Comparison of ENCODE assay signal across 11 cellular contexts in the genomic region with DNA sequence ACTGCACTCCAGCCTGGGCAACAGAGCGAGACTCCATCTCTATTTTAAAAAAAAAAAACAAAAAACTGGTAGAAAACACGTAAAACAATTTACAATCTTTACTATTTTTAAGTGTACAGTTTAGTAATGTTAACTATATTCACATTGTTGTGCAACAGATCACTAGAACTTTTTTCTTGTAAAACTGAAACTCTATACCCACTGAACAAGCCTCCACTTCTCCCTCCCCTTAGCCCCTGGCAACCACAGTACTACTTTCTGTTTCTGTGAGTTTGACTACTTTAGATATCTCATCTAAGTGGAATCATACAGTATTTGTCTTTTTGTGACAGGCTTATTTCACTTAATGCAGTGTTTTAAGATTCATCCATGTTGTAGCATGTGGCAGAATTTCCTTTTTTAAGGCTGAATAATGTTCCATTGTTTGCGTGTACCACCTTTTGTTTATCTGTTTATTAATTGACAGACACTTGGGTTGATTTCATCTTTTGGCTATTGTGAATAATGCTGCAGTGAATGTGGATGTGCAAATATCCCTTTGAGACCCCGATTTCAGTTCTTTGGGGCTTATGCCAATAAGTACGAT. TPM values are rescaled to one million over a fixed set of nuclear protein-coding genes. Genes with fewer than 3 reads are reported as not detected.
DNase-seq lines count a peak whose midpoint lies in the region; ATAC-seq and TF ChIP-seq lines count a peak whose summit lies in the region.
"Had no signal": no experiment of that assay in that cellular context is flagged by ENCODE, and none has a peak within 500 bp of the region (broad histone marks: within the 10 kb centered on the region; RNA-seq: fewer than 3 reads in every experiment).

No MANE protein-coding gene starts in this region.

- peaks cover 35% of the 10 kb centered on the region for H3K4me1 Mint-ChIP-seq in activated CD8-positive, alpha-beta memory T cell treated with anti-CD3 and anti-CD28 coated beads, Interleukin-2, amount 10 ng/mL, durations not matched to agents 7 days and 5 days
- H3K4me1 Mint-ChIP-seq in activated B cell treated with CpG ODN at 0.5 μM for 24 hours: peaks cover 6% of the 10 kb centered on the region

- no peaks in the 10 kb centered on the region for H4K20me1 ChIP-seq in PC-9 (ENCODE audit: insufficient read depth)

- no peak overlapping the region for H3K4me2 ChIP-seq in PC-9

- no peak overlapping the region for H3K27ac ChIP-seq in PC-9

- BruUV-seq in PC-9 (replicated peaks; lab: Mats Ljungman, UMichigan): no TSS peak

- H3K36me3 ChIP-seq in BE2C: no peaks in the 10 kb centered on the region
- H3K36me3 ChIP-seq in PC-9 (ENCODE audit: low read depth): peaks cover 16% of the 10 kb centered on the region; the same call in 1 of the 2 replicates

- H3K9me3 Mint-ChIP-seq in activated CD8-positive, alpha-beta memory T cell treated with anti-CD3 and anti-CD28 coated beads, Interleukin-2, amount 10 ng/mL, durations not matched to agents 7 days and 5 days (ENCODE audit: low read depth): no peaks in the 10 kb centered on the region
- no peaks in the 10 kb centered on the region for H3K9me3 Mint-ChIP-seq in activated B cell treated with CpG ODN at 0.5 μM for 24 hours

- POLR2A ChIA-PET in activated B cell treated with CpG ODN at 0.5 μM for 24 hours (lab: Charles Lee) (interaction anchor here (0.7 kb wide), 1 partner anchor 11 kb away, joined by 3 read pairs; the partner anchor contains the start of gene DDB2), PC-9 (lab: Charles Lee; ENCODE audit: unreplicated experiment) (interaction anchor here (0.6 kb wide), 1 partner anchor 12 kb away, joined by 6 read pairs; no protein-coding TSS in a partner anchor)

- H3F3A ChIP-seq in PC-9 (ENCODE audit: insufficient read depth, low read depth): peaks cover 6% of the 10 kb centered on the region

- TF ChIP-seq CTCF in activated B cell treated with CpG ODN at 0.5 μM for 24 hours (IDR thresholded peaks at IDR 0.05) (no peak), BE2C (IDR thresholded peaks at IDR 0.05; ENCODE audit: low read depth, low read length) (no peak), PC-9 (conservative IDR thresholded peaks at IDR 0.05) (no peak)

- no peaks in the 10 kb centered on the region for H3K79me2 ChIP-seq in PC-9 (ENCODE audit: low read depth)

- ATAC-seq in activated CD8-positive, alpha-beta memory T cell treated with anti-CD3 and anti-CD28 coated beads, Interleukin-2, amount 10 ng/mL, durations not matched to agents 7 days and 5 days: peak; percentile 94
- ATAC-seq in HG02885 (IDR thresholded peaks at IDR 0.05; ENCODE audit: poor library complexity, unreplicated experiment) (peak; percentile 73), activated B cell treated with CpG ODN at 0.5 μM for 24 hours (ENCODE audit: low read depth) (peak; percentile 57)

- CTCF ChIA-PET in activated CD8-positive, alpha-beta memory T cell treated with anti-CD3 and anti-CD28 coated beads, Interleukin-2, amount 10 ng/mL, durations not matched to agents 7 days and 5 days (lab: Charles Lee): interaction anchor here (2.1 kb wide), 1 partner anchor 34 kb away, joined by 5 read pairs; no protein-coding TSS in a partner anchor
- CTCF ChIA-PET in activated B cell treated with CpG ODN at 0.5 μM for 24 hours (lab: Charles Lee) (no interaction called here), PC-9 (lab: Charles Lee) (no interaction called here)

- H3K27me3 Mint-ChIP-seq in activated CD8-positive, alpha-beta memory T cell treated with anti-CD3 and anti-CD28 coated beads, Interleukin-2, amount 10 ng/mL, durations not matched to agents 7 days and 5 days: no peaks in the 10 kb centered on the region
- H3K27me3 Mint-ChIP-seq in activated B cell treated with CpG ODN at 0.5 μM for 24 hours: no peaks in the 10 kb centered on the region

- H3K9me3 ChIP-seq in BE2C (no peaks in the 10 kb centered on the region), PC-9 (ENCODE audit: insufficient read depth, low read depth) (no peaks in the 10 kb centered on the region)

- intact Hi-C loops in activated B cell treated with CpG ODN at 0.5 μM for 24 hours (cut with micrococcal nuclease) (no loop called here), PC-9 (cut with micrococcal nuclease; ENCODE audit: unreplicated experiment) (no loop called here)

- H3K4me1 ChIP-seq in BE2C: no peaks in the 10 kb centered on the region
- H3K4me1 ChIP-seq in PC-9 (replicated peaks; ENCODE audit: insufficient read depth): peaks cover 5% of the 10 kb centered on the region

- no peak overlapping the region for H3K4me3 ChIP-seq in BE2C (ENCODE audit: low read depth, low read length)
- H3K4me3 ChIP-seq in PC-9: no peak overlapping the region

- H3K4me3 Mint-ChIP-seq in activated CD8-positive, alpha-beta memory T cell treated with anti-CD3 and anti-CD28 coated beads, Interleukin-2, amount 10 ng/mL, durations not matched to agents 7 days and 5 days: peak overlapping the region; percentile 61
- no peak overlapping the region for H3K4me3 Mint-ChIP-seq in activated B cell treated with CpG ODN at 0.5 μM for 24 hours

- peak overlapping the region; percentile 89 for H3K27ac Mint-ChIP-seq in activated CD8-positive, alpha-beta memory T cell treated with anti-CD3 and anti-CD28 coated beads, Interleukin-2, amount 10 ng/mL, durations not matched to agents 7 days and 5 days
- H3K27ac Mint-ChIP-seq in activated B cell treated with CpG ODN at 0.5 μM for 24 hours: peak overlapping the region; percentile 24

- H3K36me3 Mint-ChIP-seq in activated CD8-positive, alpha-beta memory T cell treated with anti-CD3 and anti-CD28 coated beads, Interleukin-2, amount 10 ng/mL, durations not matched to agents 7 days and 5 days: peaks cover 62% of the 10 kb centered on the region
- peaks cover 49% of the 10 kb centered on the region for H3K36me3 Mint-ChIP-seq in activated B cell treated with CpG ODN at 0.5 μM for 24 hours (ENCODE audit: low read depth)

- peak; percentile 70 for DNase-seq in activated CD8-positive, alpha-beta memory T cell treated with anti-CD3 and anti-CD28 coated beads, Interleukin-2, amount 10 ng/mL, durations not matched to agents 7 days and 5 days
- DNase-seq in activated CD8-positive, alpha-beta memory T cell treated with anti-CD3 and anti-CD28 coated beads, Interleukin-2, amount 50 U/mL, for 48 hours: no peak
- DNase-seq in activated B cell treated with CpG ODN at 0.5 μM for 24 hours: no peak
- DNase-seq in stimulated activated CD8-positive, alpha-beta memory T cell treated with anti-CD3 and anti-CD28 coated beads, Interleukin-4, amount 100 ng/mL, for 48 hours: peak; percentile 42
- no peak for DNase-seq in BE2C
- no peak for DNase-seq in GF-D8 (lab: John Stamatoyannopoulos, UW)
- DNase-seq in PC-9: no peak
- DNase-seq: effector CD8-positive, alpha-beta T cell; midbrain; NCI-H2171 had no signal

- H3K27me3 ChIP-seq in BE2C (no peaks in the 10 kb centered on the region), PC-9 (ENCODE audit: insufficient read depth, low read depth) (no peaks in the 10 kb centered on the region)

- H2AFZ ChIP-seq in PC-9: no peak overlapping the region

- no peaks in the 10 kb centered on the region for H3K9me2 ChIP-seq in PC-9 (ENCODE audit: insufficient read depth)

RNA-seq across cellular contexts. Expression of gene DDB2, which starts 10.9 kb away (rescaled TPM):
- 100 to 1,000 TPM; 155 to 216 TPM for total RNA-seq in activated CD8-positive, alpha-beta memory T cell treated with anti-CD3 and anti-CD28 coated beads, Interleukin-2, amount 10 ng/mL, durations not matched to agents 7 days and 5 days
- total RNA-seq in activated B cell treated with CpG ODN at 0.5 μM for 24 hours (95.1 and 98.0 TPM in 2 replicates), PC-9 (2021) (72.3 and 85.2 TPM in 2 replicates)
- 22.1 TPM for polyA plus RNA-seq in BE2C (2012; ENCODE audit: insufficient read depth, insufficient read length, low read depth)

RNA-seq across cellular contexts. Expression of gene ACP2, which starts 23.0 kb away (rescaled TPM):
- 10 to 100 TPM; 26.0 to 29.7 TPM for total RNA-seq in activated CD8-positive, alpha-beta memory T cell treated with anti-CD3 and anti-CD28 coated beads, Interleukin-2, amount 10 ng/mL, durations not matched to agents 7 days and 5 days
- total RNA-seq in activated B cell treated with CpG ODN at 0.5 μM for 24 hours (18.7 and 22.5 TPM in 2 replicates), PC-9 (2021) (20.4 and 24.1 TPM in 2 replicates)
- 25.2 TPM for polyA plus RNA-seq in BE2C (2012; ENCODE audit: insufficient read depth, insufficient read length, low read depth)

RNA-seq across cellular contexts. Expression of gene NR1H3, which starts 32.2 kb away (rescaled TPM):
- total RNA-seq in activated CD8-positive, alpha-beta memory T cell treated with anti-CD3 and anti-CD28 coated beads, Interleukin-2, amount 10 ng/mL, durations not matched to agents 7 days and 5 days: 10 to 100 TPM in 1 of 2 experiments, 1 to 10 TPM in 1; 7.5 to 10.2 TPM
- total RNA-seq in activated B cell treated with CpG ODN at 0.5 μM for 24 hours (3.9 and 4.9 TPM in 2 replicates), PC-9 (2021) (71.5 and 90.4 TPM in 2 replicates)
- 5.2 TPM for polyA plus RNA-seq in BE2C (2012; ENCODE audit: insufficient read depth, insufficient read length, low read depth)

RNA-seq across cellular contexts. Expression of gene PACSIN3, which starts 39.4 kb away (rescaled TPM):
- 1 to 10 TPM in 1 of 2 experiments, under 1 TPM in 1; 0.64 to 2.2 TPM for total RNA-seq in activated CD8-positive, alpha-beta memory T cell treated with anti-CD3 and anti-CD28 coated beads, Interleukin-2, amount 10 ng/mL, durations not matched to agents 7 days and 5 days
- total RNA-seq in activated B cell treated with CpG ODN at 0.5 μM for 24 hours (1.5 TPM in 2 replicates), PC-9 (2021) (113 and 114 TPM in 2 replicates)
- 9.2 TPM for polyA plus RNA-seq in BE2C (2012; ENCODE audit: insufficient read depth, insufficient read length, low read depth)

RNA-seq across cellular contexts. Expression of gene MADD, which starts 44.3 kb away (rescaled TPM):
- 10 to 100 TPM; 88.5 to 91.2 TPM for total RNA-seq in activated CD8-positive, alpha-beta memory T cell treated with anti-CD3 and anti-CD28 coated beads, Interleukin-2, amount 10 ng/mL, durations not matched to agents 7 days and 5 days
- total RNA-seq in activated B cell treated with CpG ODN at 0.5 μM for 24 hours (60.9 and 86.9 TPM in 2 replicates), PC-9 (2021) (61.1 and 65.9 TPM in 2 replicates)
- 47.1 TPM for polyA plus RNA-seq in BE2C (2012; ENCODE audit: insufficient read depth, insufficient read length, low read depth)

Comparison
In these comparisons a context has a peak if more than half of its experiments do, and no peak if none do; other contexts are left out.
1. DNase-seq: peak in activated CD8-positive, alpha-beta memory T cell treated with anti-CD3 and anti-CD28 coated beads, Interleukin-2, amount 10 ng/mL, durations not matched to agents 7 days and 5 days (single experiment) and stimulated activated CD8-positive, alpha-beta memory T cell treated with anti-CD3 and anti-CD28 coated beads, Interleukin-4, amount 100 ng/mL, for 48 hours (single experiment); none in activated CD8-positive, alpha-beta memory T cell treated with anti-CD3 and anti-CD28 coated beads, Interleukin-2, amount 50 U/mL, for 48 hours (single experiment), activated B cell treated with CpG ODN at 0.5 μM for 24 hours (single experiment), BE2C (single experiment), GF-D8 (single experiment) and PC-9 (0 of 2).
2. Peak in every context shown above with its lines, with median percentiles within 50 percentile points of each other: ATAC-seq.